9 cellular contexts compared by ENCODE assay signal in the genomic region with DNA sequence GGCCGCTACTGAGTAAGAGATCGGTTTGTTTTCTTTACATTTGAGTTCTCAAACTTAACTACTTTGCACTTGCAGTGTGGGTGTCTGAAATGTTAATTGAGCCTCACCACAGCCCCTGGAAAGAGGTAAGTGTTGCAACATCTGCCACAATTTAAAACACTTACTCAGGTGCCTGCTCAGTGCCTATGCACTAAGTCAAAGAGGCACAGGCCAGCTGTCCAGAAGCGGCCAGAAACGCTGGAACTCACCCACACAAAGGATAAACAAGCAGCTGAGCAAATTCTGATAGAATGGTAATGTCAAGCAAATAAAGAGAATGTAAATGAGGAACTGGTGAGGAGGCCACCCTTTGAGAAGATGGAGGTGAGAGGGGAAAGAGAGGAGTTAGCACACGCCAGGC.
DNase-seq lines count a peak whose midpoint lies in the region; ATAC-seq and TF ChIP-seq lines count a peak whose summit lies in the region.
"Had no signal": no experiment of that assay in that cellular context is flagged by ENCODE, and none has a peak within 500 bp of the region (broad histone marks: within the 10 kb centered on the region; RNA-seq: fewer than 3 reads in every experiment).

No MANE protein-coding gene starts in this region.

- H3K27ac ChIP-seq in BLaER1, result no peak overlapping the region
- peak overlapping the region; percentile 95 for H3K27ac ChIP-seq in muscle layer of colon (ENCODE audit: low read depth, low read length)
- H3K27ac ChIP-seq: SK-N-MC had no signal

- H3K4me3 ChIP-seq in BLaER1 (no peak overlapping the region), MG63 (no peak overlapping the region), cardiac fibroblast (replicated peaks in 1 of 2; ENCODE audit: low read depth in 2 of 2, low read length in 2 of 2) (no peak overlapping the region), muscle layer of colon (ENCODE audit: low read depth in 1 of 2, low read length in 2 of 2) (no peak overlapping the region)

- no peaks in the 10 kb centered on the region for H3K27me3 ChIP-seq in BLaER1
- H3K27me3 ChIP-seq in MG63, result no peaks in the 10 kb centered on the region
- H3K27me3 ChIP-seq in muscle layer of colon (ENCODE audit: control insufficient read depth in 1 of 2, insufficient read depth in 2 of 2, low read length in 2 of 2), result no peaks in the 10 kb centered on the region

- H3K4me1 ChIP-seq in BLaER1, result peaks cover 12% of the 10 kb centered on the region
- peaks cover 87% of the 10 kb centered on the region for H3K4me1 ChIP-seq in muscle layer of colon (ENCODE audit: insufficient read depth, low read length)

- no peaks in the 10 kb centered on the region for H4K20me1 ChIP-seq in BLaER1

- no peaks in the 10 kb centered on the region for H3K36me3 ChIP-seq in BLaER1
- H3K36me3 ChIP-seq in MG63, result no peaks in the 10 kb centered on the region
- H3K36me3 ChIP-seq in muscle layer of colon (ENCODE audit: insufficient read depth, low read length), result no peaks in the 10 kb centered on the region

- H3K9ac ChIP-seq in BLaER1, result no peak overlapping the region
- H3K9ac ChIP-seq in muscle layer of colon (ENCODE audit: low read length), result peak overlapping the region; percentile 44

- DNase-seq in MG63, result peak; percentile 28
- peak; percentile 21 to 32 for DNase-seq in cardiac fibroblast (ENCODE audit: low read depth in 2 of 2)
- DNase-seq in GDM1 (lab: John Stamatoyannopoulos, UW), result no peak
- DNase-seq in iPS-NIHi7 (ENCODE audit: extremely low spot score), result no peak

- H3K4me2 ChIP-seq in BLaER1, result peak overlapping the region; percentile 64; the same call in 1 of the 2 replicates

- ATAC-seq in HG03342 (IDR thresholded peaks at IDR 0.05; ENCODE audit: unreplicated experiment), result no peak
- ATAC-seq in GM19351 (IDR thresholded peaks at IDR 0.05; ENCODE audit: unreplicated experiment), result no peak

- no peaks in the 10 kb centered on the region for H3K9me3 ChIP-seq in BLaER1
- H3K9me3 ChIP-seq in MG63, result no peaks in the 10 kb centered on the region
- no peaks in the 10 kb centered on the region for H3K9me3 ChIP-seq in muscle layer of colon (ENCODE audit: low read length)

- no peak for TF ChIP-seq CTCF in cardiac fibroblast (IDR thresholded peaks at IDR 0.05; ENCODE audit: low read depth, low read length)

Comparison
In these comparisons a context has a peak if more than half of its experiments do, and no peak if none do; other contexts are left out.
1. DNase-seq: peak in MG63 (single experiment) and cardiac fibroblast (2 of 2); none in GDM1 (single experiment) and iPS-NIHi7 (single experiment).